Comparison of ENCODE assay signal across 22 cellular contexts in the genomic region with DNA sequence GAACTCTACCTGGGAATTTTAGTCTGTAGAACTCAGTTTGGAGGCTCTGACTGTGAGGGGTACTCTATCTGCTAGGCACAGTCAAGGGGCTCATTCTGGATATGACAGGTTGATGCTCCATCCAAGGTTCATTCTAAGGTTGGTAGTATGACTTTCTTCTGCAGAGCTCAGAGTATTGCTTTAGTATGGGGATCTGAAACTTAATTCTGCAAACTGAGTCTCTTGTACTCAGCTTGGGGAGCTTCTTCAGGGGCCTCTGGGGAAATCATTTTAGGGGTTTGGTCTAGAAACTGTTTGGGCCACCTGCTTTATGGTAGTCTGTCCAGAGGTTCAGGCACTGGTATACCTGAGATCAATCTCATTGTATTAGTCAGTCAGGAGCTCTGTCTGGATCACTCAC.
"Had no signal": no experiment of that assay in that cellular context is flagged by ENCODE, and none has a peak within 500 bp of the region (broad histone marks: within the 10 kb centered on the region; RNA-seq: fewer than 3 reads in every experiment).

No MANE protein-coding gene starts in this region.

- H3K4me3 Mint-ChIP-seq: activated CD4-positive, alpha-beta T cell treated with anti-CD3 and anti-CD28 coated beads for 36 hours; activated naive CD8-positive, alpha-beta T cell treated with anti-CD3 and anti-CD28 coated beads for 36 hours; activated T-cell treated with anti-CD3 and anti-CD28 coated beads, Interleukin-2, amount 50 U/mL, for 4 hours; mesothelial cell of epicardium; naive thymus-derived CD8-positive, alpha-beta T cell; neural progenitor cell; type B pancreatic cell; WTC11 had no signal

- ATAC-seq: activated CD4-positive, alpha-beta T cell treated with anti-CD3 and anti-CD28 coated beads for 36 hours; activated T-cell treated with anti-CD3 and anti-CD28 coated beads, Interleukin-2, amount 50 U/mL, for 4 hours; naive thymus-derived CD8-positive, alpha-beta T cell; sciatic nerve; WTC11 had no signal

- H3K9me3 Mint-ChIP-seq: activated naive CD8-positive, alpha-beta T cell treated with anti-CD3 and anti-CD28 coated beads for 36 hours; activated T-cell treated with anti-CD3 and anti-CD28 coated beads, Interleukin-2, amount 50 U/mL, for 4 hours; activated T-helper 2 cell treated with anti-CD3 and anti-CD28 coated beads, Interferon-gamma antibody, Interleukin-2, Interleukin-4, amounts not matched to agents 10 μg/mL and 5 μg/mL and 100 μg/mL, durations not matched to agents 14 hours and 24 hours and 36 hours; naive thymus-derived CD8-positive, alpha-beta T cell; WTC11 had no signal

- H3K27ac Mint-ChIP-seq: activated CD4-positive, alpha-beta T cell treated with anti-CD3 and anti-CD28 coated beads for 36 hours; activated naive CD8-positive, alpha-beta T cell treated with anti-CD3 and anti-CD28 coated beads for 36 hours; activated T-helper 2 cell treated with anti-CD3 and anti-CD28 coated beads, Interferon-gamma antibody, Interleukin-2, Interleukin-4, amounts not matched to agents 10 μg/mL and 5 μg/mL and 100 μg/mL, durations not matched to agents 14 hours and 24 hours and 36 hours; mesothelial cell of epicardium; naive thymus-derived CD8-positive, alpha-beta T cell; neural progenitor cell; type B pancreatic cell; WTC11 had no signal

- H3K4me1 Mint-ChIP-seq: activated CD4-positive, alpha-beta T cell treated with anti-CD3 and anti-CD28 coated beads for 36 hours; activated naive CD8-positive, alpha-beta T cell treated with anti-CD3 and anti-CD28 coated beads for 36 hours; naive thymus-derived CD8-positive, alpha-beta T cell; neural progenitor cell; WTC11 had no signal

- H3K27me3 Mint-ChIP-seq: activated CD4-positive, alpha-beta T cell treated with anti-CD3 and anti-CD28 coated beads for 36 hours; activated naive CD8-positive, alpha-beta T cell treated with anti-CD3 and anti-CD28 coated beads for 36 hours; type B pancreatic cell had no signal

- DNase-seq: activated CD4-positive, alpha-beta T cell treated with anti-CD3 and anti-CD28 coated beads for 36 hours; activated CD4-positive, alpha-beta T cell treated with anti-CD3 and anti-CD28 coated beads, Interleukin-2, amount 50 U/mL, for 4 hours; activated CD8-positive, alpha-beta memory T cell treated with anti-CD3 and anti-CD28 coated beads, Interleukin-2, amount 50 U/mL, for 48 hours; activated naive CD4-positive, alpha-beta T cell; activated naive CD8-positive, alpha-beta T cell treated with anti-CD3 and anti-CD28 coated beads for 36 hours; activated T-cell treated with anti-CD3 and anti-CD28 coated beads, Interleukin-2, amount 50 U/mL, for 4 hours; amniotic stem cell; colonic mucosa; dorsolateral prefrontal cortex; hippocampal formation; kidney glomerular epithelial cell; left ventricle myocardium inferior; naive thymus-derived CD8-positive, alpha-beta T cell; posterior cingulate gyrus; small intestine; stimulated activated naive CD4-positive, alpha-beta T cell had no signal

- H3K36me3 Mint-ChIP-seq: activated naive CD8-positive, alpha-beta T cell treated with anti-CD3 and anti-CD28 coated beads for 36 hours; mesothelial cell of epicardium; naive thymus-derived CD8-positive, alpha-beta T cell; neural progenitor cell; type B pancreatic cell; WTC11 had no signal
